ENCODE assay signal across 1 cellular context in genomic region chr21:44939532-44940115, GRCh38.
TF ChIP-seq lines count a peak whose summit lies in the region.

SLX9 (plus strand) TSS chr21:44940029; CDS start chr21:44940058, 29 bp downstream.

TF ChIP-seq in GM12878, 131 proteins besides CTCF, POLR2A, EP300 and RAD21 (continued from another document and continues in another):
- peak; percentile 57; the same call in 1 of the 2 replicates for TF ChIP-seq RELB (IDR thresholded peaks at IDR 0.05; ENCODE audit: low read depth)
- TF ChIP-seq SMAD1 (IDR thresholded peaks at IDR 0.05; ENCODE audit: low read depth, partially characterized antibody) = no peak
- TF ChIP-seq SMARCA5 (IDR thresholded peaks at IDR 0.05) = peak; percentile 82
- peak; percentile 78; the same call in 1 of the 2 replicates for TF ChIP-seq SREBF1 (IDR thresholded peaks at IDR 0.05; ENCODE audit: low read length)
- peak; percentile 48; the same call in 1 of the 2 replicates for TF ChIP-seq IRF3 (IDR thresholded peaks at IDR 0.05)
- peak; percentile 83; the same call in 1 of the 2 replicates for TF ChIP-seq PML (IDR thresholded peaks at IDR 0.05; ENCODE audit: low read length)
- no peak for TF ChIP-seq CBX3 (IDR thresholded peaks at IDR 0.05; ENCODE audit: borderline replicate concordance, low read depth)
- peak; percentile 78 for TF ChIP-seq SIX5 (IDR thresholded peaks at IDR 0.05; ENCODE audit: low read depth, low read length, severe bottlenecking)
- TF ChIP-seq NFIC (IDR thresholded peaks at IDR 0.05; ENCODE audit: low read depth, low read length) = no peak
- peak in 1 of 2 experiments; percentile 66; a peak in 2 of 4 replicates for TF ChIP-seq ETV6 (conservative IDR thresholded peaks at IDR 0.05 in 1 of 2, IDR thresholded peaks at IDR 0.05 in 1 of 2; ENCODE audit: borderline replicate concordance in 1 of 2, low read depth in 1 of 2)
- no peak for TF ChIP-seq KDM1A (IDR thresholded peaks at IDR 0.05; ENCODE audit: borderline replicate concordance)
- peak; percentile 23; the same call in 1 of the 2 replicates for TF ChIP-seq MTA2 (IDR thresholded peaks at IDR 0.05; ENCODE audit: low read depth)
- peak; percentile 99 for TF ChIP-seq ZBTB40 (IDR thresholded peaks at IDR 0.05; ENCODE audit: borderline replicate concordance)
- TF ChIP-seq ATF2 (IDR thresholded peaks at IDR 0.05; ENCODE audit: low read length) = no peak
- peak; percentile 62 for TF ChIP-seq PKNOX1 (IDR thresholded peaks at IDR 0.05)
- peak; percentile 94 for TF ChIP-seq TAF1 (IDR thresholded peaks at IDR 0.05; ENCODE audit: borderline replicate concordance, low read depth, low read length)
- peak; percentile 93 for TF ChIP-seq POLR2AphosphoS2 (IDR thresholded peaks at IDR 0.05; ENCODE audit: low read depth, low read length)
- no peak for TF ChIP-seq RCOR1 (conservative IDR thresholded peaks at IDR 0.05; ENCODE audit: low read depth, low read length)
- peak; percentile 98 for TF ChIP-seq GABPA (IDR thresholded peaks at IDR 0.05; ENCODE audit: low read depth)
- peak; percentile 54 to 77; a peak in 2 of 3 replicates for TF ChIP-seq EGR1 (IDR thresholded peaks at IDR 0.05; ENCODE audit: borderline replicate concordance in 1 of 2, low read depth in 2 of 2, low read length in 2 of 2)
- peak; percentile 62; the same call in 1 of the 2 replicates for TF ChIP-seq EED (IDR thresholded peaks at IDR 0.05; ENCODE audit: low read depth)
- TF ChIP-seq USF1 (IDR thresholded peaks at IDR 0.05; ENCODE audit: borderline replicate concordance, extremely low read length, insufficient read depth, low read depth, low read length) = no peak
- TF ChIP-seq CBX5 (IDR thresholded peaks at IDR 0.05; ENCODE audit: low read depth) = peak; percentile 61; the same call in 1 of the 2 replicates
- no peak for TF ChIP-seq ZNF592 (IDR thresholded peaks at IDR 0.05)
- peak; percentile 67 for TF ChIP-seq RELA (IDR thresholded peaks at IDR 0.05; ENCODE audit: borderline replicate concordance, partially characterized antibody)
- peak; percentile 40; the same call in 1 of the 2 replicates for TF ChIP-seq CREM (IDR thresholded peaks at IDR 0.05; ENCODE audit: low read depth)
- peak; percentile 65; the same call in 1 of the 2 replicates for TF ChIP-seq ZNF207 (IDR thresholded peaks at IDR 0.05; ENCODE audit: borderline replicate concordance)
- TF ChIP-seq IKZF1 (conservative IDR thresholded peaks at IDR 0.05) = peak; percentile 93
- TF ChIP-seq NKRF (conservative IDR thresholded peaks at IDR 0.05) = peak; percentile 36
- TF ChIP-seq WRNIP1 (IDR thresholded peaks at IDR 0.05; ENCODE audit: borderline replicate concordance, low read depth, low read length) = no peak
- TF ChIP-seq RAD51 (IDR thresholded peaks at IDR 0.05) = no peak
- TF ChIP-seq ZNF274 (IDR thresholded peaks at IDR 0.05; ENCODE audit: insufficient read depth, insufficient read length) = no peak
- TF ChIP-seq SRF (IDR thresholded peaks at IDR 0.05; ENCODE audit: low read depth in 2 of 2, low read length in 2 of 2) = peak in 1 of 2 experiments; percentile 94; a peak in 2 of 4 replicates
- TF ChIP-seq E4F1 (IDR thresholded peaks at IDR 0.05; ENCODE audit: borderline replicate concordance, partially characterized antibody) = peak; percentile 56
- TF ChIP-seq KLF5 (IDR thresholded peaks at IDR 0.05; ENCODE audit: partially characterized antibody) = peak; percentile 62
- peak; percentile 62; the same call in 1 of the 2 replicates for TF ChIP-seq CREB1 (IDR thresholded peaks at IDR 0.05; ENCODE audit: low read depth)
- 0 out of 2 replicates have a peak, but pooled peaks have one; percentile 50 for TF ChIP-seq MEF2A (IDR thresholded peaks at IDR 0.05; ENCODE audit: insufficient read depth, low read depth, low read length)
- peak; percentile 81 to 95; a peak in 3 of 4 replicates for TF ChIP-seq BHLHE40 (IDR thresholded peaks at IDR 0.05; ENCODE audit: borderline replicate concordance in 1 of 2, low read depth in 2 of 2, low read length in 1 of 2)
- TF ChIP-seq BCL11A (IDR thresholded peaks at IDR 0.05; ENCODE audit: low read depth, low read length) = no peak
